In the genomic region with DNA sequence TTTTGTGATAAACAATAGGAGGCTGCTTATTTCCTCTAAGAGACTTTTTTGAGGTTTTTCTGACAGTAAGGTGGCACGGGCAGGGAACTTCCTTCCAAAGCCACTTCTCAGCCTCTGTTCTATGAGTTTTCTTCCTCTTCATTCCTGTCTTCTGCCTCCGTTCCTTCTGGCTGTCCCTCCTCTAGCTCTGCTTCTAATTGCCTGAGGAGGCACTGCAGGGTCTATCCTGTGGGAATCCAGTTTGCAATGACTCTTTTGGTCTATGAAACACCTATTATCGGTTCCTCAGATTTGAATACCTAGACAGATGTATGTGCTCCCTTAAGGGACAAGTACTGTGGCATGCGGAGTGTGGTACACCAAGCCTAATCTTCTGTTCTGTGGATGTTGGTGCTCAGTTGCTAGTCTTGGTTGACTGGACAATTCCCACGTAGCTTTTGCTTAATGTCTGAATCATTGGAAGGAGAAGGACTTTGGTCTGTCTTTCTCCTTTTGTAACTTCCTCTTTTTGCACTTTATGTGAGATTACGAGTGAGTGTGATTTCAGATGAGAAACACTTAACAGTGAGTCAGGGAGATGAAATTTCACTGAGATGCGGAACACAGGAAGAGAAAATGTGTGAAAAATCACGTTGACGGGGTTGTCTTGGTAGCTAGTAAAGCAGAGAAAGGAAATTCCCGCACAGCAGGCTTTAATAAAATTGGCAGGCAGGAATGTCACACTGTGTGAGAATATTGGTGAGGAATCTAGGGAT, we compare ENCODE assay signal across 10 cellular contexts.
DNase-seq lines count a peak whose midpoint lies in the region; ATAC-seq and TF ChIP-seq lines count a peak whose summit lies in the region.
"Had no signal": no experiment of that assay in that cellular context is flagged by ENCODE, and none has a peak within 500 bp of the region (broad histone marks: within the 10 kb centered on the region; RNA-seq: fewer than 3 reads in every experiment).

No MANE protein-coding gene starts in this region.

- BruUV-seq in Calu3 (replicated peaks; lab: Mats Ljungman, UMichigan) = no TSS peak

- peak; percentile 69 for ATAC-seq in GM21786 (IDR thresholded peaks at IDR 0.05; ENCODE audit: unreplicated experiment)
- no peak for ATAC-seq in activated T-cell treated with anti-CD3 and anti-CD28 coated beads, Interleukin-2, amount 50 U/mL, for 72 hours (replicated peaks in 1 of 2)
- ATAC-seq in activated CD8-positive, alpha-beta memory T cell treated with anti-CD3 and anti-CD28 coated beads, Interleukin-2, amount 10 ng/mL, durations not matched to agents 7 days and 5 days = no peak

- no peak for TF ChIP-seq CTCF in Calu3 (IDR thresholded peaks at IDR 0.05; ENCODE audit: unreplicated experiment)

- H3K27ac Mint-ChIP-seq in Calu3 (ENCODE audit: unreplicated experiment) = peak overlapping the region; percentile 84
- no peak overlapping the region for H3K27ac Mint-ChIP-seq in activated T-cell treated with anti-CD3 and anti-CD28 coated beads, Interleukin-2, amount 50 U/mL, for 72 hours
- no peak overlapping the region for H3K27ac Mint-ChIP-seq in activated CD8-positive, alpha-beta memory T cell treated with anti-CD3 and anti-CD28 coated beads, Interleukin-2, amount 10 ng/mL, durations not matched to agents 7 days and 5 days

- no peaks in the 10 kb centered on the region for H3K9me3 Mint-ChIP-seq in Calu3 (ENCODE audit: low read depth, unreplicated experiment)
- H3K9me3 Mint-ChIP-seq in activated T-cell treated with anti-CD3 and anti-CD28 coated beads, Interleukin-2, amount 50 U/mL, for 72 hours = peaks cover 0 to 3% of the 10 kb centered on the region in 2 donors
- H3K9me3 Mint-ChIP-seq in activated CD8-positive, alpha-beta memory T cell treated with anti-CD3 and anti-CD28 coated beads, Interleukin-2, amount 10 ng/mL, durations not matched to agents 7 days and 5 days (ENCODE audit: low read depth) = no peaks in the 10 kb centered on the region

- CTCF ChIA-PET in Calu3 (lab: Charles Lee) = interaction anchor here (1.3 kb wide), 1 partner anchor 58 kb away, joined by 10 read pairs; no protein-coding TSS in a partner anchor
- CTCF ChIA-PET in activated CD8-positive, alpha-beta memory T cell treated with anti-CD3 and anti-CD28 coated beads, Interleukin-2, amount 10 ng/mL, durations not matched to agents 7 days and 5 days (lab: Charles Lee) = no interaction called here

- intact Hi-C loops in Calu3 (cut with micrococcal nuclease; ENCODE audit: unreplicated experiment) = loop anchor here (10.0 kb wide), 1 partner anchor 421 kb away; no protein-coding TSS in a partner anchor

- H3K36me3 Mint-ChIP-seq in Calu3 (ENCODE audit: insufficient read depth, unreplicated experiment) = peaks cover 17% of the 10 kb centered on the region
- H3K36me3 Mint-ChIP-seq in activated T-cell treated with anti-CD3 and anti-CD28 coated beads, Interleukin-2, amount 50 U/mL, for 72 hours (ENCODE audit: insufficient read depth in 2 of 2) = no peaks in the 10 kb centered on the region
- no peaks in the 10 kb centered on the region for H3K36me3 Mint-ChIP-seq in activated CD8-positive, alpha-beta memory T cell treated with anti-CD3 and anti-CD28 coated beads, Interleukin-2, amount 10 ng/mL, durations not matched to agents 7 days and 5 days

- H3K4me1 Mint-ChIP-seq in Calu3 (ENCODE audit: low read depth, unreplicated experiment) = peaks cover 34% of the 10 kb centered on the region
- H3K4me1 Mint-ChIP-seq in activated T-cell treated with anti-CD3 and anti-CD28 coated beads, Interleukin-2, amount 50 U/mL, for 72 hours (ENCODE audit: low read depth) = peaks cover 7% of the 10 kb centered on the region
- H3K4me1 Mint-ChIP-seq in activated CD8-positive, alpha-beta memory T cell treated with anti-CD3 and anti-CD28 coated beads, Interleukin-2, amount 10 ng/mL, durations not matched to agents 7 days and 5 days = peaks cover 6% of the 10 kb centered on the region

- H3K4me3 Mint-ChIP-seq in Calu3 (ENCODE audit: low read depth, unreplicated experiment) = peak overlapping the region; percentile 44
- peak overlapping the region in 1 of 2 donors; percentile 19 for H3K4me3 Mint-ChIP-seq in activated T-cell treated with anti-CD3 and anti-CD28 coated beads, Interleukin-2, amount 50 U/mL, for 72 hours
- H3K4me3 Mint-ChIP-seq in activated CD8-positive, alpha-beta memory T cell treated with anti-CD3 and anti-CD28 coated beads, Interleukin-2, amount 10 ng/mL, durations not matched to agents 7 days and 5 days = no peak overlapping the region
- H3K4me3 Mint-ChIP-seq: neural crest cell had no signal

- H3K27me3 Mint-ChIP-seq in Calu3 (ENCODE audit: unreplicated experiment) = no peaks in the 10 kb centered on the region
- H3K27me3 Mint-ChIP-seq in activated T-cell treated with anti-CD3 and anti-CD28 coated beads, Interleukin-2, amount 50 U/mL, for 72 hours (ENCODE audit: low read depth) = peaks cover 14% of the 10 kb centered on the region
- peaks cover 6% of the 10 kb centered on the region for H3K27me3 Mint-ChIP-seq in activated CD8-positive, alpha-beta memory T cell treated with anti-CD3 and anti-CD28 coated beads, Interleukin-2, amount 10 ng/mL, durations not matched to agents 7 days and 5 days

- no peak for DNase-seq in Calu3
- DNase-seq in NOMO-1 (lab: John Stamatoyannopoulos, UW; ENCODE audit: unreplicated experiment in 2 of 2) = peak; percentile 39 to 94
- peak; percentile 90 for DNase-seq in iris pigment epithelial cell (ENCODE audit: low read depth)
- no peak for DNase-seq in NCI-H1694 (lab: John Stamatoyannopoulos, UW)
- DNase-seq in activated T-cell treated with anti-CD3 and anti-CD28 coated beads, Interleukin-2, amount 50 U/mL, for 72 hours = no peak
- DNase-seq in activated CD8-positive, alpha-beta memory T cell treated with anti-CD3 and anti-CD28 coated beads, Interleukin-2, amount 10 ng/mL, durations not matched to agents 7 days and 5 days = no peak
- DNase-seq in NCI-H2029 treated with DMSO at 0.1 percent for 48 hours (lab: John Stamatoyannopoulos, UW) = no peak
- DNase-seq: NCI-H82 had no signal

Comparison
In these comparisons a context has a peak if more than half of its experiments do, and no peak if none do; other contexts are left out.
1. DNase-seq: peak in NOMO-1 (2 of 2) and iris pigment epithelial cell (single experiment); none in Calu3 (single experiment), NCI-H1694 (single experiment), activated T-cell treated with anti-CD3 and anti-CD28 coated beads, Interleukin-2, amount 50 U/mL, for 72 hours (0 of 2), activated CD8-positive, alpha-beta memory T cell treated with anti-CD3 and anti-CD28 coated beads, Interleukin-2, amount 10 ng/mL, durations not matched to agents 7 days and 5 days (single experiment) and NCI-H2029 treated with DMSO at 0.1 percent for 48 hours (single experiment).